Comparison of ENCODE assay signal across 1 cellular context in genomic region chr6:41071923-41072835, GRCh38.
TF ChIP-seq lines count a peak whose summit lies in the region.

OARD1 (minus strand) TSS chr6:41072356; CDS start chr6:41071634, 722 bp downstream.

TF ChIP-seq in K562, 482 proteins besides CTCF, POLR2A, EP300 and RAD21 (continued from another document and continues in another):
- TF ChIP-seq ETS1 (conservative IDR thresholded peaks at IDR 0.05; ENCODE audit: control insufficient read depth, low read depth, low read length) (peak; percentile 38; the same call in 1 of the 2 replicates), MCM2 (IDR thresholded peaks at IDR 0.05; ENCODE audit: low read depth) (no peak), USF1 (CRISPR knock-in tag; IDR thresholded peaks at IDR 0.05) (no peak), ZNF277 (CRISPR knock-in tag; IDR thresholded peaks at IDR 0.05; ENCODE audit: borderline replicate concordance) (no peak), PCBP1 (IDR thresholded peaks at IDR 0.05; ENCODE audit: low read depth, low read length, poor library complexity, severe bottlenecking) (no peak), ZNF589 (CRISPR knock-in tag; IDR thresholded peaks at IDR 0.05; ENCODE audit: low read depth) (no peak), MYNN (IDR thresholded peaks at IDR 0.05) (no peak), MYNN (CRISPR knock-in tag; IDR thresholded peaks at IDR 0.05) (no peak), HMGXB4 (CRISPR knock-in tag; IDR thresholded peaks at IDR 0.05) (no peak), RNF219 (CRISPR knock-in tag; IDR thresholded peaks at IDR 0.05) (no peak), ZKSCAN8 (CRISPR knock-in tag; IDR thresholded peaks at IDR 0.05) (no peak), WHSC1 (IDR thresholded peaks at IDR 0.05; ENCODE audit: low read length) (no peak), ATF2 (CRISPR knock-in tag; IDR thresholded peaks at IDR 0.05) (no peak), POLR3G (IDR thresholded peaks at IDR 0.05; ENCODE audit: extremely low read depth, insufficient read length, insufficient replicate concordance) (no peak), MCM3 (IDR thresholded peaks at IDR 0.05) (no peak), SAP30 (IDR thresholded peaks at IDR 0.05; ENCODE audit: borderline replicate concordance, insufficient read depth, low read depth, low read length, poor library complexity, severe bottlenecking) (no peak), ZNF592 (IDR thresholded peaks at IDR 0.05) (no peak), TCF7L2 (IDR thresholded peaks at IDR 0.05; ENCODE audit: low read depth, low read length) (no peak), ZNF280A (IDR thresholded peaks at IDR 0.05; ENCODE audit: low read depth, partially characterized antibody) (no peak), NFE2 (IDR thresholded peaks at IDR 0.05; ENCODE audit: low read depth) (no peak), ZNF224 (CRISPR knock-in tag; IDR thresholded peaks at IDR 0.05) (no peak), CUX1 (CRISPR knock-in tag; IDR thresholded peaks at IDR 0.05) (no peak), MLLT1 (IDR thresholded peaks at IDR 0.05) (peak in 1 of 2 experiments; percentile 79; a peak in 1 of 4 replicates), ZNF785 (CRISPR knock-in tag; IDR thresholded peaks at IDR 0.05) (no peak), SNAPC5 (CRISPR knock-in tag; IDR thresholded peaks at IDR 0.05) (no peak), ARID2 (IDR thresholded peaks at IDR 0.05) (no peak), CHD4 (IDR thresholded peaks at IDR 0.05; ENCODE audit: insufficient read depth, insufficient replicate concordance, low read depth, low read length, poor library complexity, severe bottlenecking) (peak; percentile 66), TARDBP (IDR thresholded peaks at IDR 0.05) (peak; percentile 78), ZBTB26 (CRISPR knock-in tag; IDR thresholded peaks at IDR 0.05) (no peak), HSF4 (CRISPR knock-in tag; IDR thresholded peaks at IDR 0.05; ENCODE audit: borderline replicate concordance) (no peak), KHSRP (IDR thresholded peaks at IDR 0.05) (no peak), FOXK2 (conservative IDR thresholded peaks at IDR 0.05 in 1 of 2, IDR thresholded peaks at IDR 0.05 in 1 of 2; ENCODE audit: low read depth in 2 of 2) (peak; percentile 45 to 66; a peak in 2 of 4 replicates), POLR2B (IDR thresholded peaks at IDR 0.05; ENCODE audit: low read depth, partially characterized antibody) (peak; percentile 72), XRCC5 (IDR thresholded peaks at IDR 0.05; ENCODE audit: low read depth, low read length) (no peak)
